ENCODE assay signal across 1 cellular context in the genomic region with DNA sequence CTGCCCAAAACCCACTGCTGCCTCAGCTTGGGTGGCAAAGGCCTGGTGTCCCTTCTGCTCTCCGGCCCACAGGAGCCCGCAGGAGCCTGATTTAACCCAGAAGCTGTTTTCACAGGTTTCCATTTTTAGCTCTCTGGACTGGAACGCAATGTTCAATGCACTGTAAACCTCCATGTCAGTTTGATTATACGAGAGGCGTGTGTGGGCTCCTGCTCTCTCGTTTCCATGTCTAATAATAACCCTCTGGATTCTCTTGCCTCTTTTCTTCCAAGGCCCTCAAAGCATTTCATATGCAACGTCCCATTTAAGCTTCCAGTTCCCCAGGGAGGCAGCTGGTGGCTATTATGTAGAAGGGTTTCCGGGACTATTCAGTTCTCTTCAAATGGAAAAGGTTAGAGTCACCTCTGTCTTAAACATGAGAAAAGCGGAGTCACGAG.
TF ChIP-seq lines count a peak whose summit lies in the region.

No MANE protein-coding gene starts in this region.

TF ChIP-seq in GM23338, 12 proteins besides CTCF, POLR2A, EP300 and RAD21 (continued from another document):
- TF ChIP-seq, protein P1, sequence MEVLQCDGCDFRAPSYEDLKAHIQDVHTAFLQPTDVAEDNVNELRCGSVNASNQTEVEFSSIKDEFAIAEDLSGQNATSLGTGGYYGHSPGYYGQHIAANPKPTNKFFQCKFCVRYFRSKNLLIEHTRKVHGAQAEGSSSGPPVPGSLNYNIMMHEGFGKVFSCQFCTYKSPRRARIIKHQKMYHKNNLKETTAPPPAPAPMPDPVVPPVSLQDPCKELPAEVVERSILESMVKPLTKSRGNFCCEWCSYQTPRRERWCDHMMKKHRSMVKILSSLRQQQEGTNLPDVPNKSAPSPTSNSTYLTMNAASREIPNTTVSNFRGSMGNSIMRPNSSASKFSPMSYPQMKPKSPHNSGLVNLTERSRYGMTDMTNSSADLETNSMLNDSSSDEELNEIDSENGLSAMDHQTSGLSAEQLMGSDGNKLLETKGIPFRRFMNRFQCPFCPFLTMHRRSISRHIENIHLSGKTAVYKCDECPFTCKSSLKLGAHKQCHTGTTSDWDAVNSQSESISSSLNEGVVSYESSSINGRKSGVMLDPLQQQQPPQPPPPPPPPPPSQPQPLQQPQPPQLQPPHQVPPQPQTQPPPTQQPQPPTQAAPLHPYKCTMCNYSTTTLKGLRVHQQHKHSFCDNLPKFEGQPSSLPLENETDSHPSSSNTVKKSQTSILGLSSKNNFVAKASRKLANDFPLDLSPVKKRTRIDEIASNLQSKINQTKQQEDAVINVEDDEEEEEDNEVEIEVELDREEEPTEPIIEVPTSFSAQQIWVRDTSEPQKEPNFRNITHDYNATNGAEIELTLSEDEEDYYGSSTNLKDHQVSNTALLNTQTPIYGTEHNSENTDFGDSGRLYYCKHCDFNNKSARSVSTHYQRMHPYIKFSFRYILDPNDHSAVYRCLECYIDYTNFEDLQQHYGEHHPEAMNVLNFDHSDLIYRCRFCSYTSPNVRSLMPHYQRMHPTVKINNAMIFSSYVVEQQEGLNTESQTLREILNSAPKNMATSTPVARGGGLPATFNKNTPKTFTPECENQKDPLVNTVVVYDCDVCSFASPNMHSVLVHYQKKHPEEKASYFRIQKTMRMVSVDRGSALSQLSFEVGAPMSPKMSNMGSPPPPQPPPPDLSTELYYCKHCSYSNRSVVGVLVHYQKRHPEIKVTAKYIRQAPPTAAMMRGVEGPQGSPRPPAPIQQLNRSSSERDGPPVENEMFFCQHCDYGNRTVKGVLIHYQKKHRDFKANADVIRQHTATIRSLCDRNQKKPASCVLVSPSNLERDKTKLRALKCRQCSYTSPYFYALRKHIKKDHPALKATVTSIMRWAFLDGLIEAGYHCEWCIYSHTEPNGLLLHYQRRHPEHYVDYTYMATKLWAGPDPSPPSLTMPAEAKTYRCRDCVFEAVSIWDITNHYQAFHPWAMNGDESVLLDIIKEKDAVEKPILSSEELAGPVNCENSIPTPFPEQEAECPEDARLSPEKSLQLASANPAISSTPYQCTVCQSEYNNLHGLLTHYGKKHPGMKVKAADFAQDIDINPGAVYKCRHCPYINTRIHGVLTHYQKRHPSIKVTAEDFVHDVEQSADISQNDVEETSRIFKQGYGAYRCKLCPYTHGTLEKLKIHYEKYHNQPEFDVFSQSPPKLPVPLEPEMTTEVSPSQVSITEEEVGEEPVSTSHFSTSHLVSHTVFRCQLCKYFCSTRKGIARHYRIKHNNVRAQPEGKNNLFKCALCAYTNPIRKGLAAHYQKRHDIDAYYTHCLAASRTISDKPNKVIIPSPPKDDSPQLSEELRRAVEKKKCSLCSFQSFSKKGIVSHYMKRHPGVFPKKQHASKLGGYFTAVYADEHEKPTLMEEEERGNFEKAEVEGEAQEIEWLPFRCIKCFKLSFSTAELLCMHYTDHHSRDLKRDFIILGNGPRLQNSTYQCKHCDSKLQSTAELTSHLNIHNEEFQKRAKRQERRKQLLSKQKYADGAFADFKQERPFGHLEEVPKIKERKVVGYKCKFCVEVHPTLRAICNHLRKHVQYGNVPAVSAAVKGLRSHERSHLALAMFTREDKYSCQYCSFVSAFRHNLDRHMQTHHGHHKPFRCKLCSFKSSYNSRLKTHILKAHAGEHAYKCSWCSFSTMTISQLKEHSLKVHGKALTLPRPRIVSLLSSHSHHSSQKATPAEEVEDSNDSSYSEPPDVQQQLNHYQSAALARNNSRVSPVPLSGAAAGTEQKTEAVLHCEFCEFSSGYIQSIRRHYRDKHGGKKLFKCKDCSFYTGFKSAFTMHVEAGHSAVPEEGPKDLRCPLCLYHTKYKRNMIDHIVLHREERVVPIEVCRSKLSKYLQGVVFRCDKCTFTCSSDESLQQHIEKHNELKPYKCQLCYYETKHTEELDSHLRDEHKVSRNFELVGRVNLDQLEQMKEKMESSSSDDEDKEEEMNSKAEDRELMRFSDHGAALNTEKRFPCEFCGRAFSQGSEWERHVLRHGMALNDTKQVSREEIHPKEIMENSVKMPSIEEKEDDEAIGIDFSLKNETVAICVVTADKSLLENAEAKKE (CRISPR knock-in tag; IDR thresholded peaks at IDR 0.05), result 0 out of 2 replicates have a peak, but pooled peaks have one; percentile 14
- TF ChIP-seq STAT1 (IDR thresholded peaks at IDR 0.05; ENCODE audit: unreplicated experiment) (no peak), JUNB (IDR thresholded peaks at IDR 0.05; ENCODE audit: unreplicated experiment) (no peak), NANOG (IDR thresholded peaks at IDR 0.05; ENCODE audit: borderline replicate concordance) (peak; percentile 87), POLR2AphosphoS5 (IDR thresholded peaks at IDR 0.05; ENCODE audit: low read depth) (no peak), EZH2 (IDR thresholded peaks at IDR 0.05; ENCODE audit: low read depth, unreplicated experiment) (no peak)
- TF ChIP-seq, protein P2, sequence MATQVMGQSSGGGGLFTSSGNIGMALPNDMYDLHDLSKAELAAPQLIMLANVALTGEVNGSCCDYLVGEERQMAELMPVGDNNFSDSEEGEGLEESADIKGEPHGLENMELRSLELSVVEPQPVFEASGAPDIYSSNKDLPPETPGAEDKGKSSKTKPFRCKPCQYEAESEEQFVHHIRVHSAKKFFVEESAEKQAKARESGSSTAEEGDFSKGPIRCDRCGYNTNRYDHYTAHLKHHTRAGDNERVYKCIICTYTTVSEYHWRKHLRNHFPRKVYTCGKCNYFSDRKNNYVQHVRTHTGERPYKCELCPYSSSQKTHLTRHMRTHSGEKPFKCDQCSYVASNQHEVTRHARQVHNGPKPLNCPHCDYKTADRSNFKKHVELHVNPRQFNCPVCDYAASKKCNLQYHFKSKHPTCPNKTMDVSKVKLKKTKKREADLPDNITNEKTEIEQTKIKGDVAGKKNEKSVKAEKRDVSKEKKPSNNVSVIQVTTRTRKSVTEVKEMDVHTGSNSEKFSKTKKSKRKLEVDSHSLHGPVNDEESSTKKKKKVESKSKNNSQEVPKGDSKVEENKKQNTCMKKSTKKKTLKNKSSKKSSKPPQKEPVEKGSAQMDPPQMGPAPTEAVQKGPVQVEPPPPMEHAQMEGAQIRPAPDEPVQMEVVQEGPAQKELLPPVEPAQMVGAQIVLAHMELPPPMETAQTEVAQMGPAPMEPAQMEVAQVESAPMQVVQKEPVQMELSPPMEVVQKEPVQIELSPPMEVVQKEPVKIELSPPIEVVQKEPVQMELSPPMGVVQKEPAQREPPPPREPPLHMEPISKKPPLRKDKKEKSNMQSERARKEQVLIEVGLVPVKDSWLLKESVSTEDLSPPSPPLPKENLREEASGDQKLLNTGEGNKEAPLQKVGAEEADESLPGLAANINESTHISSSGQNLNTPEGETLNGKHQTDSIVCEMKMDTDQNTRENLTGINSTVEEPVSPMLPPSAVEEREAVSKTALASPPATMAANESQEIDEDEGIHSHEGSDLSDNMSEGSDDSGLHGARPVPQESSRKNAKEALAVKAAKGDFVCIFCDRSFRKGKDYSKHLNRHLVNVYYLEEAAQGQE (IDR thresholded peaks at IDR 0.05; ENCODE audit: unreplicated experiment), result no peak
TF ChIP-seq in GM23338: peak in this region for 2.
